ENCODE assay signal across 1 cellular context in genomic region chr15:67862771-67863441, GRCh38.
A peak's percentile ranks its signal among the peaks of the same experiment; 100 is the strongest.
TF ChIP-seq lines count a peak whose summit lies in the region.

No MANE protein-coding gene starts in this region.

TF ChIP-seq in GM12878, 131 proteins besides CTCF, POLR2A, EP300 and RAD21 (continued from another document and continues in another):
- TF ChIP-seq CUX1 (IDR thresholded peaks at IDR 0.05; ENCODE audit: insufficient replicate concordance, low read depth, low read length) (no peak), ETV6 (conservative IDR thresholded peaks at IDR 0.05 in 1 of 2, IDR thresholded peaks at IDR 0.05 in 1 of 2; ENCODE audit: borderline replicate concordance in 1 of 2, low read depth in 1 of 2) (0 out of 4 replicates have a peak, but pooled peaks of 1 of the 2 experiments have one; percentile 44), BCL3 (IDR thresholded peaks at IDR 0.05; ENCODE audit: borderline replicate concordance, insufficient read depth, low read depth, low read length, poor library complexity, severe bottlenecking) (no peak), SPI1 (IDR thresholded peaks at IDR 0.05; ENCODE audit: borderline replicate concordance, insufficient read depth, low read depth, low read length) (peak; percentile 93), NRF1 (conservative IDR thresholded peaks at IDR 0.05; ENCODE audit: low read depth, low read length) (no peak), USF2 (IDR thresholded peaks at IDR 0.05; ENCODE audit: borderline replicate concordance, low read depth, low read length) (no peak), RELB (IDR thresholded peaks at IDR 0.05; ENCODE audit: low read depth) (peak; percentile 86), NR2C2 (IDR thresholded peaks at IDR 0.05; ENCODE audit: borderline replicate concordance, control insufficient read depth, insufficient read length, low read depth) (no peak), CBFB (IDR thresholded peaks at IDR 0.05; ENCODE audit: low read depth) (0 out of 2 replicates have a peak, but pooled peaks have one; percentile 24), ZNF217 (IDR thresholded peaks at IDR 0.05) (no peak), SKIL (IDR thresholded peaks at IDR 0.05; ENCODE audit: low read depth, poor library complexity, severe bottlenecking) (peak; percentile 61), E4F1 (IDR thresholded peaks at IDR 0.05; ENCODE audit: borderline replicate concordance, partially characterized antibody) (no peak), ATF2 (IDR thresholded peaks at IDR 0.05; ENCODE audit: low read length) (peak; percentile 80), CREM (IDR thresholded peaks at IDR 0.05; ENCODE audit: low read depth) (peak; percentile 84), ZNF687 (IDR thresholded peaks at IDR 0.05) (peak; percentile 84; the same call in 1 of the 2 replicates), SREBF2 (IDR thresholded peaks at IDR 0.05; ENCODE audit: low read length) (no peak), RUNX3 (IDR thresholded peaks at IDR 0.05; ENCODE audit: low read length) (peak; percentile 92), PAX5 (IDR thresholded peaks at IDR 0.05; ENCODE audit: borderline replicate concordance, low read depth, low read length) (peak; percentile 97), PKNOX1 (IDR thresholded peaks at IDR 0.05) (no peak), BCL11A (IDR thresholded peaks at IDR 0.05; ENCODE audit: low read depth, low read length) (peak; percentile 80), IRF4 (IDR thresholded peaks at IDR 0.05; ENCODE audit: low read depth, low read length) (peak; percentile 83; the same call in 1 of the 2 replicates), NR2F1 (conservative IDR thresholded peaks at IDR 0.05) (peak; percentile 77; the same call in 1 of the 2 replicates), MTA2 (IDR thresholded peaks at IDR 0.05; ENCODE audit: low read depth) (peak; percentile 79), POU2F2 (IDR thresholded peaks at IDR 0.05; ENCODE audit: borderline replicate concordance, low read depth, low read length) (peak; percentile 48; the same call in 1 of the 3 replicates), GABPA (IDR thresholded peaks at IDR 0.05; ENCODE audit: low read depth) (peak; percentile 82), CHD4 (IDR thresholded peaks at IDR 0.05) (no peak), PBX3 (IDR thresholded peaks at IDR 0.05; ENCODE audit: insufficient replicate concordance, low read depth, low read length) (no peak), JUND (IDR thresholded peaks at IDR 0.05; ENCODE audit: low read depth, low read length) (no peak), KAT2A (conservative IDR thresholded peaks at IDR 0.05; ENCODE audit: control insufficient read depth, low read depth, low read length) (no peak), EED (IDR thresholded peaks at IDR 0.05; ENCODE audit: low read depth) (peak; percentile 96), YBX1 (IDR thresholded peaks at IDR 0.05) (no peak), ESRRA (IDR thresholded peaks at IDR 0.05; ENCODE audit: low read length) (no peak), POLR2AphosphoS5 (IDR thresholded peaks at IDR 0.05; ENCODE audit: low read length) (peak; percentile 46; the same call in 1 of the 2 replicates), SMARCA5 (IDR thresholded peaks at IDR 0.05) (no peak), RFX5 (IDR thresholded peaks at IDR 0.05; ENCODE audit: low read depth, low read length) (no peak)
